In genomic region chr14:23094666-23095195, GRCh38 we compare ENCODE assay signal across 1 cellular context.
TF ChIP-seq lines count a peak whose summit lies in the region.

Gene ACIN1, minus strand, starts transcription at chr14:23095136. Its CDS starts 24 bp downstream, at chr14:23095112.

TF ChIP-seq in HepG2, 621 proteins besides CTCF, POLR2A, EP300 and RAD21 (continued from another document and continues in another):
- TF ChIP-seq CEBPZ (IDR thresholded peaks at IDR 0.05; ENCODE audit: low read length) (no peak), XRCC5 (optimal IDR thresholded peaks at IDR 0.05; ENCODE audit: low read length) (peak; percentile 78), ELF3 (CRISPR knock-in tag; IDR thresholded peaks at IDR 0.05) (peak; percentile 75), MED13 (CRISPR knock-in tag; IDR thresholded peaks at IDR 0.05) (peak; percentile 95), ZNF652 (CRISPR knock-in tag; IDR thresholded peaks at IDR 0.05; ENCODE audit: borderline replicate concordance, low read depth) (no peak; the same call in 1 of the 2 replicates), ZNF770 (CRISPR knock-in tag; IDR thresholded peaks at IDR 0.05) (peak; percentile 81), HOXA5 (CRISPR knock-in tag; IDR thresholded peaks at IDR 0.05) (peak; percentile 98), HIC2 (CRISPR knock-in tag; IDR thresholded peaks at IDR 0.05; ENCODE audit: low read depth) (peak; percentile 84), SRF (IDR thresholded peaks at IDR 0.05; ENCODE audit: low read depth, low read length) (no peak), RXRB (CRISPR knock-in tag; IDR thresholded peaks at IDR 0.05; ENCODE audit: borderline replicate concordance) (peak; percentile 69; the same call in 1 of the 2 replicates), ZNF263 (CRISPR knock-in tag; IDR thresholded peaks at IDR 0.05) (peak; percentile 80), ZHX2 (IDR thresholded peaks at IDR 0.05; ENCODE audit: low read depth) (peak; percentile 82), ZHX2 (CRISPR knock-in tag; IDR thresholded peaks at IDR 0.05; ENCODE audit: borderline replicate concordance) (no peak), ATF7-NPFF (CRISPR knock-in tag; IDR thresholded peaks at IDR 0.05; ENCODE audit: low read depth) (peak; percentile 97), KIAA2018 (CRISPR knock-in tag; IDR thresholded peaks at IDR 0.05; ENCODE audit: borderline replicate concordance) (peak; percentile 88; the same call in 1 of the 2 replicates), ETV5 (CRISPR knock-in tag; IDR thresholded peaks at IDR 0.05; ENCODE audit: borderline replicate concordance) (peak; percentile 20; the same call in 1 of the 2 replicates), ZNF331 (CRISPR knock-in tag; IDR thresholded peaks at IDR 0.05) (peak; percentile 78), ZNF782 (CRISPR knock-in tag; IDR thresholded peaks at IDR 0.05; ENCODE audit: borderline replicate concordance) (peak; percentile 100), ZNF775 (CRISPR knock-in tag; IDR thresholded peaks at IDR 0.05; ENCODE audit: borderline replicate concordance) (peak; percentile 94; the same call in 1 of the 2 replicates), BRF2 (CRISPR knock-in tag; IDR thresholded peaks at IDR 0.05) (no peak), TRIM22 (IDR thresholded peaks at IDR 0.05) (no peak), ZMAT3 (CRISPR knock-in tag; conservative IDR thresholded peaks at IDR 0.05) (peak; percentile 99), TCF12 (IDR thresholded peaks at IDR 0.05) (no peak), TCF12 (CRISPR knock-in tag; IDR thresholded peaks at IDR 0.05) (peak; percentile 89; the same call in 1 of the 2 replicates), TIGD3 (CRISPR knock-in tag; IDR thresholded peaks at IDR 0.05; ENCODE audit: borderline replicate concordance) (peak; percentile 95), FOSL1 (CRISPR knock-in tag; IDR thresholded peaks at IDR 0.05; ENCODE audit: borderline replicate concordance) (no peak), ZNF124 (CRISPR knock-in tag; IDR thresholded peaks at IDR 0.05) (peak; percentile 92), ZNF841 (CRISPR knock-in tag; IDR thresholded peaks at IDR 0.05; ENCODE audit: borderline replicate concordance) (no peak)
